Comparison of ENCODE assay signal across 8 cellular contexts in the genomic region with DNA sequence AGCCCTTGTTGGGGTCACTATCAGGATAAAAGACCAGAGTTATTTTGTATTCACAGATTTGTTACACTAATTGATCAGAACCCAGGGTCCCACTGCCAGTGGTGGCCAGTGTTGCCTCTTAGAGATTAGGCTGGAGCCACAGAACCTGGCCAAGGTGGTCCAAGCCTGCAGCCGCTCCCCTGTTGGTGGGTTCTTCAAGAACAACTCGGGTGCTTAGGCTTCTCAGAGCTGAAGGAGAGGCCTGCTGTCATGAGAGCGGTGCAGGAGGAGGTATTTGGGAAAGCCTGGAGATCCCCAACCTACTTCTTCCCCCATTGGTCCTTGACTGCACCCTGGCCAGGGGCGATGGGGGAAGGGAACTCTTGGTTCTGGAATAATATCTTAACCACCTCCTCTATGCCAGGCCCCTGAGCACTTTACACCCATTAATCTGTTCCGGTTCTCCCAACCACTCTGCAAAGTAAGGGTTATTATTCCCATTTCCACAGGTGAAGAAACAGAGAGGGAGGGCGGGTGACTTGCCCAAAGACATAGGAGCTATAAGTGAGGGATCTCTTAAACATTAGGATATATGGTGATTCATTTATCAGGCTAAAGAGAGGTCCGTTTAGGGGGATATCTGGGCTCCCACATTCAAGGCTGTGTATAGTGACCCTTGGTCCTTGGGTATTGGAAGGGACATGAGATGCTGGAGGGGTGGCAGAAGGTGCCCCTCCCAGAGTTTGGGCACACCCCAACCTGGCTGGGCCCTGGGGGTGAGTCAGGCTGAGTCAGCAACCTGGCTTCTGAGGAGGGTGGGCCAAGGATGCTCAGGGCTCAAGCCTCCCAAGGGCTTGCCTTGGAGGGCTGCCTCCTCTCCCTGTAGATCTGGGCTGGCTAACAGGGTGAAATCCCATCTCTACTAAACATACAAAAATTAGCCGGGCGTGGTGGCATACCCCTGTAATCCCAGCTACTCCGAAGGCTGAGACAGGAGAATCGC. TPM values are rescaled to one million over a fixed set of nuclear protein-coding genes. Genes with fewer than 3 reads are reported as not detected.
DNase-seq lines count a peak whose midpoint lies in the region; ATAC-seq and TF ChIP-seq lines count a peak whose summit lies in the region.

No MANE protein-coding gene starts in this region.

- H3K4me1 ChIP-seq in iPS-18a (ENCODE audit: control insufficient read depth, low read depth, low read length), result peaks cover 51% of the 10 kb centered on the region
- peaks cover 80% of the 10 kb centered on the region for H3K4me1 ChIP-seq in suprapubic skin

- TF ChIP-seq CTCF in WI38 (IDR thresholded peaks at IDR 0.05; ENCODE audit: low read depth, low read length) (no peak), suprapubic skin (IDR thresholded peaks at IDR 0.05) (no peak)

- H3K9me3 ChIP-seq in iPS-18a (ENCODE audit: control insufficient read depth, low read depth, low read length), result no peaks in the 10 kb centered on the region
- no peaks in the 10 kb centered on the region for H3K9me3 ChIP-seq in suprapubic skin

- no peak for ATAC-seq in HG03175 (IDR thresholded peaks at IDR 0.05; ENCODE audit: unreplicated experiment)

- H3K4me3 ChIP-seq in WI38 (ENCODE audit: low read depth, low read length) (peak overlapping the region; percentile 48), iPS-18a (ENCODE audit: low read length) (peak overlapping the region; percentile 31), suprapubic skin (peak overlapping the region; percentile 28)

- H3K27me3 ChIP-seq in iPS-18a (ENCODE audit: control insufficient read depth, insufficient read depth, low read length), result peaks cover 9% of the 10 kb centered on the region
- peaks cover 2% of the 10 kb centered on the region for H3K27me3 ChIP-seq in suprapubic skin

- H3K36me3 ChIP-seq in iPS-18a (ENCODE audit: control insufficient read depth, low read depth, low read length) (peaks cover 15% of the 10 kb centered on the region), suprapubic skin (no peaks in the 10 kb centered on the region)

- no peak for TF ChIP-seq EP300 in suprapubic skin (IDR thresholded peaks at IDR 0.05)

- DNase-seq in HCEC 1CT, result peak; percentile 54
- DNase-seq in suprapubic skin (ENCODE audit: low spot score in 2 of 2), result peak in 1 of 2 donors; percentile 67
- DNase-seq in HPDE6-E6E7 (ENCODE audit: extremely low spot score), result no peak
- DNase-seq in NCI-H1092 treated with DMSO at 0.1 percent for 48 hours (lab: John Stamatoyannopoulos, UW), result no peak
- DNase-seq in NCI-H128 (lab: John Stamatoyannopoulos, UW; ENCODE audit: unreplicated experiment), result no peak

- TF ChIP-seq POLR2A in suprapubic skin (IDR thresholded peaks at IDR 0.05), result no peak

- 52% methylated on average over 11 of the region's 11 CpGs for WGBS in suprapubic skin

- H3K9ac ChIP-seq in iPS-18a (ENCODE audit: low read length), result peak overlapping the region; percentile 53

- H3K27ac ChIP-seq in iPS-18a (ENCODE audit: low read length), result peak overlapping the region; percentile 63
- peak overlapping the region; percentile 90 for H3K27ac ChIP-seq in suprapubic skin

RNA-seq across cellular contexts. Expression of gene TRNP1, which starts 5.1 kb away (rescaled TPM):
- 10 to 100 TPM in 3 of 4 donors, 1 to 10 TPM in 1; 7.9 to 41.7 (median 28.4) TPM for total RNA-seq in suprapubic skin

RNA-seq across cellular contexts. Expression of gene TENT5B, which starts 14.0 kb away (rescaled TPM):
- 100 to 1,000 TPM in 3 of 4 donors, 10 to 100 TPM in 1; 72.3 to 233 (median 198) TPM for total RNA-seq in suprapubic skin

RNA-seq across cellular contexts. Expression of gene KDF1, which starts 38.3 kb away (rescaled TPM):
- total RNA-seq in suprapubic skin, result 10 to 100 TPM; 21.9 to 51.1 (median 41.5) TPM
